ENCODE assay signal across 28 cellular contexts in genomic region chr3:131541288-131541687, GRCh38.
"Had no signal": no experiment of that assay in that cellular context is flagged by ENCODE, and none has a peak within 500 bp of the region (broad histone marks: within the 10 kb centered on the region; RNA-seq: fewer than 3 reads in every experiment).

No MANE protein-coding gene starts in this region.

- DNase-seq: activated CD4-positive, alpha-beta memory T cell treated with anti-CD3 and anti-CD28 coated beads, Interleukin-2, amount 10 ng/mL, durations not matched to agents 7 days and 5 days; activated CD4-positive, alpha-beta T cell treated with anti-CD3 and anti-CD28 coated beads for 1 hour; activated CD4-positive, alpha-beta T cell treated with anti-CD3 and anti-CD28 coated beads for 4 hours; activated CD4-positive, alpha-beta T cell treated with anti-CD3 and anti-CD28 coated beads, Interleukin-2, amount 10 ng/mL, durations not matched to agents 7 days and 5 days; activated CD4-positive, alpha-beta T cell treated with anti-CD3 and anti-CD28 coated beads, Interleukin-2, amount 50 U/mL, for 4 hours; activated CD4-positive, CD25-positive, alpha-beta regulatory T cell; activated CD8-positive, alpha-beta memory T cell treated with anti-CD3 and anti-CD28 coated beads, Interleukin-2, amount 50 U/mL, for 48 hours; activated gamma-delta T cell; activated naive CD4-positive, alpha-beta T cell; activated naive CD4-positive, alpha-beta T cell treated with anti-CD3 and anti-CD28 coated beads, Interleukin-2, amount 50 U/mL, for 16 hours; activated T-cell treated with anti-CD3 and anti-CD28 coated beads for 4 hours; activated T-cell treated with anti-CD3 and anti-CD28 coated beads, Interleukin-2, amount 50 U/mL, for 24 hours; activated T-cell treated with anti-CD3 and anti-CD28 coated beads, Interleukin-2, amount 50 U/mL, for 72 hours; amygdala; central memory CD4-positive, alpha-beta T cell; cerebellar nuclear complex; colonic mucosa; effector CD8-positive, alpha-beta T cell; glutamatergic neuron; heart left ventricle; T-helper 2 cell had no signal

- H3K36me3 ChIP-seq: ascending aorta, breast epithelium, cardiac muscle cell, colonic mucosa, heart left ventricle had no signal

- ATAC-seq: activated T-cell treated with anti-CD3 and anti-CD28 coated beads, Interleukin-2, amount 50 U/mL, for 72 hours; esophagus mucosa; heart left ventricle had no signal

- H3K4me1 Mint-ChIP-seq: activated CD4-positive, alpha-beta memory T cell treated with anti-CD3 and anti-CD28 coated beads, Interleukin-2, amount 10 ng/mL, durations not matched to agents 7 days and 5 days; activated CD4-positive, alpha-beta T cell treated with anti-CD3 and anti-CD28 coated beads, Interleukin-2, amount 10 ng/mL, durations not matched to agents 7 days and 5 days had no signal

- H3K27me3 ChIP-seq: ascending aorta, breast epithelium, cardiac muscle cell, colonic mucosa, heart left ventricle had no signal

- H3K4me1 ChIP-seq: ascending aorta, breast epithelium, colonic mucosa had no signal

- H3K9me3 ChIP-seq: ascending aorta, breast epithelium, colonic mucosa had no signal

- H3K9me3 Mint-ChIP-seq: activated CD4-positive, alpha-beta memory T cell treated with anti-CD3 and anti-CD28 coated beads, Interleukin-2, amount 10 ng/mL, durations not matched to agents 7 days and 5 days; activated CD4-positive, alpha-beta T cell treated with anti-CD3 and anti-CD28 coated beads, Interleukin-2, amount 10 ng/mL, durations not matched to agents 7 days and 5 days; activated T-cell treated with anti-CD3 and anti-CD28 coated beads, Interleukin-2, amount 50 U/mL, for 24 hours; brain had no signal

- H3K36me3 Mint-ChIP-seq: activated naive CD8-positive, alpha-beta T cell; brain had no signal

- H3K4me3 Mint-ChIP-seq: activated CD4-positive, alpha-beta memory T cell treated with anti-CD3 and anti-CD28 coated beads, Interleukin-2, amount 10 ng/mL, durations not matched to agents 7 days and 5 days; activated CD4-positive, alpha-beta T cell treated with anti-CD3 and anti-CD28 coated beads, Interleukin-2, amount 10 ng/mL, durations not matched to agents 7 days and 5 days; activated naive CD8-positive, alpha-beta T cell; activated T-cell treated with anti-CD3 and anti-CD28 coated beads, Interleukin-2, amount 50 U/mL, for 24 hours; activated T-cell treated with anti-CD3 and anti-CD28 coated beads, Interleukin-2, amount 50 U/mL, for 72 hours; brain had no signal

- H3K4me3 ChIP-seq: ascending aorta, breast epithelium, cardiac muscle cell, colonic mucosa, heart left ventricle had no signal

- H3K27ac ChIP-seq: ascending aorta, breast epithelium, cardiac muscle cell, colonic mucosa, epithelial cell of prostate, heart left ventricle had no signal

- H3K27ac Mint-ChIP-seq: activated CD4-positive, alpha-beta memory T cell treated with anti-CD3 and anti-CD28 coated beads, Interleukin-2, amount 10 ng/mL, durations not matched to agents 7 days and 5 days; activated CD4-positive, alpha-beta T cell treated with anti-CD3 and anti-CD28 coated beads, Interleukin-2, amount 10 ng/mL, durations not matched to agents 7 days and 5 days; activated naive CD8-positive, alpha-beta T cell; activated T-cell treated with anti-CD3 and anti-CD28 coated beads, Interleukin-2, amount 50 U/mL, for 24 hours; activated T-cell treated with anti-CD3 and anti-CD28 coated beads, Interleukin-2, amount 50 U/mL, for 72 hours; brain had no signal
